ENCODE assay signal across 8 cellular contexts in the genomic region with DNA sequence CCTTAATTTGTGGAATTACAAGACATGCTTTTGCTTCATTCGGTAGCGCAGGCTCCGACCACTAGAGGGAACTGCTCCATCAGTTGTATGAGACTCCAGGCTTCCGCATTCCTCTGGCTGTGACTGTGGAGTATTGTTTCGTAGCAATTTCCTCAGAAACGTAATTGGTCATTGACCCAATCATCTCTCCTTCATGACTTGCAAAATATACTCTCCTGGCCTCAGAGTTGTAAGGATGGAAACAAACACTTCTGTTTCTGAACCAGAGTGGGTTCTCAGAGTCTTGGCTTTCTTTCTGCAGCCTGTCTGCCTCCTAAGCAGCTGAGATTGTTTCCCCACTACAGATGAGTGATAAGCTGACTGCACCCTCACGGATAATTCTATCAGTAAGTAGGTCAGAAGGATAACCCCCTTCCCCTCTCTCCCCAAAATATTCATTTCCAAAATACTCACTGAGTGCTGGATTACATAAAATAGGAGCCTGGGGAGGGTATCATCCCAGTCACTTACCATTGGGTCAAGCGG.
DNase-seq lines count a peak whose midpoint lies in the region; ATAC-seq and TF ChIP-seq lines count a peak whose summit lies in the region.

No MANE protein-coding gene starts in this region.

- DNase-seq in Calu3, result peak; percentile 76
- DNase-seq in NCI-H69 (lab: John Stamatoyannopoulos, UW), result peak; percentile 88
- peak; percentile 3 to 18 for DNase-seq in activated CD8-positive, alpha-beta memory T cell treated with anti-CD3 and anti-CD28 coated beads for 1 hour (ENCODE audit: extremely low read depth in 1 of 2, low read depth in 1 of 2)
- DNase-seq in epithelial cell of proximal tubule (ENCODE audit: low read depth), result peak; percentile 85
- DNase-seq in mucosa of gallbladder (ENCODE audit: low spot score), result peak; percentile 88
- DNase-seq in stimulated activated effector memory CD8-positive, alpha-beta T cell treated with anti-CD3 and anti-CD28 coated beads, Interleukin-12 subunit alpha, Interleukin-12 subunit beta, amount 100 ng/mL, for 72 hours (ENCODE audit: low spot score in 2 of 2), result peak; percentile 18 to 69

- H3K4me1 Mint-ChIP-seq in Calu3 (ENCODE audit: low read depth, unreplicated experiment), result peaks cover 10% of the 10 kb centered on the region
- H3K4me1 Mint-ChIP-seq in stimulated activated effector memory CD8-positive, alpha-beta T cell treated with anti-CD3 and anti-CD28 coated beads, Interleukin-12 subunit alpha, Interleukin-12 subunit beta, amount 100 ng/mL, for 72 hours, result peaks cover 5% of the 10 kb centered on the region

- no TSS peak for BruUV-seq in Calu3 (replicated peaks; lab: Mats Ljungman, UMichigan)

- H3K9me3 Mint-ChIP-seq in Calu3 (ENCODE audit: low read depth, unreplicated experiment), result no peaks in the 10 kb centered on the region
- H3K9me3 Mint-ChIP-seq in stimulated activated effector memory CD8-positive, alpha-beta T cell treated with anti-CD3 and anti-CD28 coated beads, Interleukin-12 subunit alpha, Interleukin-12 subunit beta, amount 100 ng/mL, for 72 hours, result no peaks in the 10 kb centered on the region

- H3K27me3 Mint-ChIP-seq in Calu3 (ENCODE audit: unreplicated experiment), result no peaks in the 10 kb centered on the region

- no peaks in the 10 kb centered on the region for H3K36me3 Mint-ChIP-seq in Calu3 (ENCODE audit: insufficient read depth, unreplicated experiment)
- no peaks in the 10 kb centered on the region for H3K36me3 Mint-ChIP-seq in stimulated activated effector memory CD8-positive, alpha-beta T cell treated with anti-CD3 and anti-CD28 coated beads, Interleukin-12 subunit alpha, Interleukin-12 subunit beta, amount 100 ng/mL, for 72 hours

- peak overlapping the region; percentile 35 for H3K4me3 Mint-ChIP-seq in Calu3 (ENCODE audit: low read depth, unreplicated experiment)
- peak overlapping the region; percentile 32 for H3K4me3 Mint-ChIP-seq in stimulated activated effector memory CD8-positive, alpha-beta T cell treated with anti-CD3 and anti-CD28 coated beads, Interleukin-12 subunit alpha, Interleukin-12 subunit beta, amount 100 ng/mL, for 72 hours

- TF ChIP-seq CTCF in Calu3 (IDR thresholded peaks at IDR 0.05; ENCODE audit: unreplicated experiment) (peak; percentile 44), epithelial cell of proximal tubule (conservative IDR thresholded peaks at IDR 0.05; ENCODE audit: low read depth, low read length) (peak; percentile 99)

- peak overlapping the region; percentile 19 for H3K27ac Mint-ChIP-seq in Calu3 (ENCODE audit: unreplicated experiment)
- H3K27ac Mint-ChIP-seq in stimulated activated effector memory CD8-positive, alpha-beta T cell treated with anti-CD3 and anti-CD28 coated beads, Interleukin-12 subunit alpha, Interleukin-12 subunit beta, amount 100 ng/mL, for 72 hours, result no peak overlapping the region

- CTCF ChIA-PET in Calu3 (lab: Charles Lee), result no interaction called here

- intact Hi-C loops in Calu3 (cut with micrococcal nuclease; ENCODE audit: unreplicated experiment), result loop anchor here (1.0 to 2.0 kb wide), 4 partner anchors 150 to 487 kb away; no protein-coding TSS in a partner anchor

- ATAC-seq in GM19467 (IDR thresholded peaks at IDR 0.05; ENCODE audit: unreplicated experiment) (peak; percentile 87), HG03565 (IDR thresholded peaks at IDR 0.05; ENCODE audit: unreplicated experiment) (peak; percentile 90)
- ATAC-seq in stimulated activated effector memory CD8-positive, alpha-beta T cell treated with anti-CD3 and anti-CD28 coated beads, Interleukin-12 subunit alpha, Interleukin-12 subunit beta, amount 100 ng/mL, for 72 hours, result peak; percentile 93

- H3K4me3 ChIP-seq in epithelial cell of proximal tubule (ENCODE audit: low read depth, low read length), result peak overlapping the region; percentile 38

Comparison
In these comparisons a context has a peak if more than half of its experiments do, and no peak if none do; other contexts are left out.
1. Peak in every context shown above with its lines: DNase-seq, ATAC-seq and H3K4me3 ChIP-seq.
2. DNase-seq: peak in every context shown above with its lines; median percentile 88 in NCI-H69; 88 in mucosa of gallbladder; 85 in epithelial cell of proximal tubule; 76 in Calu3; 44 in stimulated activated effector memory CD8-positive, alpha-beta T cell treated with anti-CD3 and anti-CD28 coated beads, Interleukin-12 subunit alpha, Interleukin-12 subunit beta, amount 100 ng/mL, for 72 hours; 10 in activated CD8-positive, alpha-beta memory T cell treated with anti-CD3 and anti-CD28 coated beads for 1 hour.